8 cellular contexts compared by ENCODE assay signal in the genomic region with DNA sequence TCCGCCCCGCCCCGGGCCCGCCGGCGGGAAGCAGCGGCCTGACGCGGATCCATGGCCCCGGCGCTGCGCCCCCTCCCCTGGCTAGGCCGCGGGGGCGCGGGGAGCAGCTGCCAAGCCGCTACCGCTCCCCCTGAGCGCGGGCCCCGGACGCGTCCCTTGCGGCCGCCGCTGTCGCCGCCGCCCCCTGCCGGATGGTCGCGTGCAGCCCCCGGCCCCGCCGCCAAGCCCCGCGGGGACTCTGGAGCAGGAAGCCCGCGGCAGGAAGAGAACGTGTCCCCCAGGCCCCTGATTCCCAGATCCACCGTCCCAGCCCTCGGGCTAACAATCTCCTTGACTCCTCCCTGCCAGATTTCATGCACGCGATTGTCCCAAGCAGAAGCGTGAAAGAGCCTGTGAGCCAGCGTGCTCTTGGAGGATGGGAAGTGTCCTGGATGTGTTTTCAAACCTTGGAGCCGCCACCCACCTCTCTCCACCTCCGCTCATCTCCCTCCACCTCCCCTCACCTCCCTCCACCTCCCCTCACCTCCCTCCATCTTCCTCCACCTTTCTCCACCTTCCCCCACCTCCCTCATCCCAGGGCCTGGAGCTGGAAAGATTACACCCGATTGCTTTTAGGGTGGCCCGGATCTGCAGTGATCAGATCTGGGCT. TPM values are rescaled to one million over a fixed set of nuclear protein-coding genes. Genes with fewer than 3 reads are reported as not detected.
DNase-seq lines count a peak whose midpoint lies in the region; ATAC-seq and TF ChIP-seq lines count a peak whose summit lies in the region.

No MANE protein-coding gene starts in this region.

- H3K9me3 ChIP-seq in colonic mucosa = no peaks in the 10 kb centered on the region

- no peak overlapping the region for H3K4me3 ChIP-seq in KMS-11 (IDR thresholded peaks at IDR 0.05; ENCODE audit: insufficient read depth, low read depth, low read length)
- H3K4me3 ChIP-seq in colonic mucosa = peak overlapping the region; percentile 57

- H3K27ac ChIP-seq in KMS-11 (peak overlapping the region; percentile 91), colonic mucosa (peak overlapping the region; percentile 66)

- H4K20me1 ChIP-seq in KMS-11 (ENCODE audit: insufficient read depth) = no peaks in the 10 kb centered on the region

- ATAC-seq in GM21381 (IDR thresholded peaks at IDR 0.05; ENCODE audit: unreplicated experiment) = peak; percentile 72

- H3K27me3 ChIP-seq in KMS-11 (ENCODE audit: insufficient read depth, low read depth) (no peaks in the 10 kb centered on the region), colonic mucosa (no peaks in the 10 kb centered on the region)

- H3K36me3 ChIP-seq in KMS-11 (ENCODE audit: insufficient read depth) = no peaks in the 10 kb centered on the region
- H3K36me3 ChIP-seq in colonic mucosa = no peaks in the 10 kb centered on the region

- DNase-seq in DMS153 (lab: John Stamatoyannopoulos, UW) = peak; percentile 18
- peak; percentile 44 to 51 for DNase-seq in activated CD4-positive, alpha-beta T cell treated with anti-CD3 and anti-CD28 coated beads for 4 hours
- peak; percentile 53 for DNase-seq in colonic mucosa
- DNase-seq in left kidney (ENCODE audit: low read depth, low spot score) = peak; percentile 89
- DNase-seq in stimulated activated CD4-positive, alpha-beta T cell treated with anti-CD3 and anti-CD28 coated beads, Interleukin-2, amount 100 ng/mL, for 48 hours = peak; percentile 14 to 36
- no peak for DNase-seq in GOT3 (lab: John Stamatoyannopoulos, UW)

- H3K9ac ChIP-seq in KMS-11 = peak overlapping the region; percentile 95
- H3K9ac ChIP-seq in colonic mucosa (ENCODE audit: low read depth in 2 of 2, low read length in 2 of 2) = peak overlapping the region; percentile 75 to 79

- TF ChIP-seq CTCF in KMS-11 (conservative IDR thresholded peaks at IDR 0.05; ENCODE audit: low read depth, low read length) = no peak; the same call in 1 of the 2 replicates
- peak; percentile 25 for TF ChIP-seq CTCF in colonic mucosa (IDR thresholded peaks at IDR 0.05)

- intact Hi-C loops in colonic mucosa (cut with DNase I) = loop anchor here (5.0 to 10.0 kb wide), 2 partner anchors 228 to 311 kb away; a partner anchor contains a TSS

- H3K4me2 ChIP-seq in KMS-11 = peak overlapping the region; percentile 99

- peak overlapping the region; percentile 96 for H2AFZ ChIP-seq in KMS-11 (ENCODE audit: low read depth)

- H3K4me1 ChIP-seq in KMS-11 (ENCODE audit: low read depth, poor library complexity, severe bottlenecking) = peaks cover 27% of the 10 kb centered on the region
- no peaks in the 10 kb centered on the region for H3K4me1 ChIP-seq in colonic mucosa

- no peaks in the 10 kb centered on the region for H3K79me2 ChIP-seq in KMS-11 (ENCODE audit: insufficient read depth, low read depth)

RNA-seq across cellular contexts. Expression of a gene that starts 0.4 kb away (rescaled TPM):
- 10 to 100 TPM in 1 of 2 donors, 1 to 10 TPM in 1; 8.1 to 16.0 TPM for total RNA-seq in colonic mucosa
